18 cellular contexts compared by ENCODE assay signal in the genomic region with DNA sequence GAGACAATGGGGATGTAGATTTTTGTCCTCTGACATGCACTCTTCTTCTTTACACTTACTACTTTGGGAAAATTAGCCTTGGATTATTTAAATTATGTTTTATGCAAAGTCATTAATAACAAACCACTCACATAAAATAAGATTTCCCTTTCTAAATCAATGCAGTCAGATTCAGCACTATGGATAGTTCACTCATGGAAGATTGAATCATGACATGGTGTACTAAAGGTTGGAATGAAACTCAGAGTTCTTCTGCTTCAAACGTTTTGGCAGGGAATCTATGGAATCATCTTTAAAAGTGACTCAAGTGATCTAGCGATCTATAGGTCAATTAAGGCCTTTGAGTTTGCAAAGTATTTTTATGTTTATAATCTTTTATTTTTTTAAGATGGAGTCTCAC.
"Had no signal": no experiment of that assay in that cellular context is flagged by ENCODE, and none has a peak within 500 bp of the region (broad histone marks: within the 10 kb centered on the region; RNA-seq: fewer than 3 reads in every experiment).

No MANE protein-coding gene starts in this region.

- ATAC-seq: activated T-cell treated with anti-CD3 and anti-CD28 coated beads, Interleukin-2, amount 50 U/mL, for 4 hours; left colon; stimulated activated naive CD8-positive, alpha-beta T cell treated with anti-CD3 and anti-CD28 coated beads, Interleukin-15, Interleukin-2, amounts not matched to agents 100 U/mL and 50 U/mL, for 24 hours had no signal

- DNase-seq: activated CD4-positive, alpha-beta T cell treated with anti-CD3 and anti-CD28 coated beads, Interleukin-2, amount 10 ng/mL, durations not matched to agents 24 days and 14 days; activated CD4-positive, CD25-positive, alpha-beta regulatory T cell; activated CD8-positive, alpha-beta memory T cell treated with anti-CD3 and anti-CD28 coated beads, Interleukin-2, amount 50 U/mL, for 4 hours; activated naive CD4-positive, alpha-beta T cell treated with anti-CD3 and anti-CD28 coated beads for 36 hours; activated T-cell treated with anti-CD3 and anti-CD28 coated beads, Interleukin-2, amount 50 U/mL, for 4 hours; anterior cingulate cortex; brain microvascular endothelial cell; hippocampal formation; left colon; midbrain; nephron progenitor cell; nucleus accumbens; stimulated activated naive CD8-positive, alpha-beta T cell treated with anti-CD3 and anti-CD28 coated beads, Interleukin-15, Interleukin-2, amounts not matched to agents 100 U/mL and 50 U/mL, for 24 hours; substantia nigra; tibial artery had no signal

- H3K4me1 ChIP-seq: tibial artery had no signal

- H3K4me3 ChIP-seq: coronary artery, lung, skin epidermis, tibial artery had no signal

- H3K27me3 ChIP-seq: brain microvascular endothelial cell, tibial artery had no signal

- H3K36me3 ChIP-seq: brain microvascular endothelial cell, tibial artery had no signal

- H3K27ac ChIP-seq: brain microvascular endothelial cell, coronary artery, skin epidermis, tibial artery had no signal
